Comparison of ENCODE assay signal across 1 cellular context in the genomic region with DNA sequence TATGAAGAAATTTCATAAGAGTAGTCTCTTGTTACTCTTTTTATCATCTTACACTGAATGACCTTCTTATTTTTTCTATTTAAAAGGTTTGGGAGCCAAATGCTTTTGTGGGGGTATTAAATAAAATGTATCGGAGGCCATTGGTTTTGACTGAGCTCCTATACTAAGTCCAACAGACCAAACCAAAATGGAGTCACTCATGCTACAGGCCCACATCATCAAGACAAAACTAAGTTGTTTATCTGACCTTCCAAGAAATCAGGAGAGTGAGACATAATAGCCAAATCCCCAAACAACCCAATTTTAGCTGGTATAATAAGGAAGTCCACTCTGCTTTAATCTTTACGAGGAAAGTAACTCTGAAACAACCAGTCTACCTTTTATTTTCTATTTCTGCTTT.
TF ChIP-seq lines count a peak whose summit lies in the region.

No MANE protein-coding gene starts in this region.

TF ChIP-seq in K562, 482 proteins besides CTCF, POLR2A, EP300 and RAD21 (continued from another document and continues in another):
- TF ChIP-seq ZNF518B (CRISPR knock-in tag; IDR thresholded peaks at IDR 0.05) (no peak), CREBBP (IDR thresholded peaks at IDR 0.05; ENCODE audit: low read depth, low read length) (no peak), CUX1 (CRISPR knock-in tag; IDR thresholded peaks at IDR 0.05) (peak; percentile 87), ZNF282 (CRISPR knock-in tag; IDR thresholded peaks at IDR 0.05) (no peak), SMARCC2 (IDR thresholded peaks at IDR 0.05; ENCODE audit: low read depth) (no peak), GATAD2A (IDR thresholded peaks at IDR 0.05) (no peak), SMARCA4 (IDR thresholded peaks at IDR 0.05) (no peak), MCM7 (IDR thresholded peaks at IDR 0.05) (no peak), ZNF780A (CRISPR knock-in tag; IDR thresholded peaks at IDR 0.05) (no peak), THRAP3 (IDR thresholded peaks at IDR 0.05; ENCODE audit: borderline replicate concordance) (no peak), ZNF830 (CRISPR knock-in tag; IDR thresholded peaks at IDR 0.05) (no peak), BRD9 (IDR thresholded peaks at IDR 0.05; ENCODE audit: low read depth, partially characterized antibody) (no peak), RNF2 (IDR thresholded peaks at IDR 0.05) (no peak), GTF2A2 (tag; IDR thresholded peaks at IDR 0.05) (peak; percentile 91), KDM5B (IDR thresholded peaks at IDR 0.05; ENCODE audit: insufficient replicate concordance, low read depth, low read length) (no peak), CAMTA2 (CRISPR knock-in tag; conservative IDR thresholded peaks at IDR 0.05) (no peak), NCOR1 (IDR thresholded peaks at IDR 0.05) (no peak), ZNF583 (CRISPR knock-in tag; IDR thresholded peaks at IDR 0.05) (peak; percentile 95), SREBF2 (CRISPR knock-in tag; IDR thresholded peaks at IDR 0.05) (no peak), RUNX1 (IDR thresholded peaks at IDR 0.05; ENCODE audit: low read depth) (no peak), ZC3H11A (IDR thresholded peaks at IDR 0.05; ENCODE audit: low read depth, low read length) (no peak), USF2 (CRISPR knock-in tag; IDR thresholded peaks at IDR 0.05) (no peak), ZNF12 (CRISPR knock-in tag; IDR thresholded peaks at IDR 0.05) (no peak), RBM17 (IDR thresholded peaks at IDR 0.05; ENCODE audit: borderline replicate concordance, low read depth, low read length) (no peak), ZNF384 (IDR thresholded peaks at IDR 0.05; ENCODE audit: low read depth, low read length) (no peak), SRSF3 (IDR thresholded peaks at IDR 0.05; ENCODE audit: insufficient read depth, low read length) (no peak), E2F3 (CRISPR knock-in tag; IDR thresholded peaks at IDR 0.05) (peak; percentile 81; the same call in 1 of the 2 replicates), POLR2H (tag; IDR thresholded peaks at IDR 0.05; ENCODE audit: low read depth) (peak; percentile 42; the same call in 1 of the 2 replicates), BHLHE40 (IDR thresholded peaks at IDR 0.05; ENCODE audit: low read length) (no peak), TEAD4 (IDR thresholded peaks at IDR 0.05; ENCODE audit: low read length) (no peak), TEAD4 (CRISPR knock-in tag; IDR thresholded peaks at IDR 0.05; ENCODE audit: borderline replicate concordance) (no peak)
- TF ChIP-seq, protein P1, sequence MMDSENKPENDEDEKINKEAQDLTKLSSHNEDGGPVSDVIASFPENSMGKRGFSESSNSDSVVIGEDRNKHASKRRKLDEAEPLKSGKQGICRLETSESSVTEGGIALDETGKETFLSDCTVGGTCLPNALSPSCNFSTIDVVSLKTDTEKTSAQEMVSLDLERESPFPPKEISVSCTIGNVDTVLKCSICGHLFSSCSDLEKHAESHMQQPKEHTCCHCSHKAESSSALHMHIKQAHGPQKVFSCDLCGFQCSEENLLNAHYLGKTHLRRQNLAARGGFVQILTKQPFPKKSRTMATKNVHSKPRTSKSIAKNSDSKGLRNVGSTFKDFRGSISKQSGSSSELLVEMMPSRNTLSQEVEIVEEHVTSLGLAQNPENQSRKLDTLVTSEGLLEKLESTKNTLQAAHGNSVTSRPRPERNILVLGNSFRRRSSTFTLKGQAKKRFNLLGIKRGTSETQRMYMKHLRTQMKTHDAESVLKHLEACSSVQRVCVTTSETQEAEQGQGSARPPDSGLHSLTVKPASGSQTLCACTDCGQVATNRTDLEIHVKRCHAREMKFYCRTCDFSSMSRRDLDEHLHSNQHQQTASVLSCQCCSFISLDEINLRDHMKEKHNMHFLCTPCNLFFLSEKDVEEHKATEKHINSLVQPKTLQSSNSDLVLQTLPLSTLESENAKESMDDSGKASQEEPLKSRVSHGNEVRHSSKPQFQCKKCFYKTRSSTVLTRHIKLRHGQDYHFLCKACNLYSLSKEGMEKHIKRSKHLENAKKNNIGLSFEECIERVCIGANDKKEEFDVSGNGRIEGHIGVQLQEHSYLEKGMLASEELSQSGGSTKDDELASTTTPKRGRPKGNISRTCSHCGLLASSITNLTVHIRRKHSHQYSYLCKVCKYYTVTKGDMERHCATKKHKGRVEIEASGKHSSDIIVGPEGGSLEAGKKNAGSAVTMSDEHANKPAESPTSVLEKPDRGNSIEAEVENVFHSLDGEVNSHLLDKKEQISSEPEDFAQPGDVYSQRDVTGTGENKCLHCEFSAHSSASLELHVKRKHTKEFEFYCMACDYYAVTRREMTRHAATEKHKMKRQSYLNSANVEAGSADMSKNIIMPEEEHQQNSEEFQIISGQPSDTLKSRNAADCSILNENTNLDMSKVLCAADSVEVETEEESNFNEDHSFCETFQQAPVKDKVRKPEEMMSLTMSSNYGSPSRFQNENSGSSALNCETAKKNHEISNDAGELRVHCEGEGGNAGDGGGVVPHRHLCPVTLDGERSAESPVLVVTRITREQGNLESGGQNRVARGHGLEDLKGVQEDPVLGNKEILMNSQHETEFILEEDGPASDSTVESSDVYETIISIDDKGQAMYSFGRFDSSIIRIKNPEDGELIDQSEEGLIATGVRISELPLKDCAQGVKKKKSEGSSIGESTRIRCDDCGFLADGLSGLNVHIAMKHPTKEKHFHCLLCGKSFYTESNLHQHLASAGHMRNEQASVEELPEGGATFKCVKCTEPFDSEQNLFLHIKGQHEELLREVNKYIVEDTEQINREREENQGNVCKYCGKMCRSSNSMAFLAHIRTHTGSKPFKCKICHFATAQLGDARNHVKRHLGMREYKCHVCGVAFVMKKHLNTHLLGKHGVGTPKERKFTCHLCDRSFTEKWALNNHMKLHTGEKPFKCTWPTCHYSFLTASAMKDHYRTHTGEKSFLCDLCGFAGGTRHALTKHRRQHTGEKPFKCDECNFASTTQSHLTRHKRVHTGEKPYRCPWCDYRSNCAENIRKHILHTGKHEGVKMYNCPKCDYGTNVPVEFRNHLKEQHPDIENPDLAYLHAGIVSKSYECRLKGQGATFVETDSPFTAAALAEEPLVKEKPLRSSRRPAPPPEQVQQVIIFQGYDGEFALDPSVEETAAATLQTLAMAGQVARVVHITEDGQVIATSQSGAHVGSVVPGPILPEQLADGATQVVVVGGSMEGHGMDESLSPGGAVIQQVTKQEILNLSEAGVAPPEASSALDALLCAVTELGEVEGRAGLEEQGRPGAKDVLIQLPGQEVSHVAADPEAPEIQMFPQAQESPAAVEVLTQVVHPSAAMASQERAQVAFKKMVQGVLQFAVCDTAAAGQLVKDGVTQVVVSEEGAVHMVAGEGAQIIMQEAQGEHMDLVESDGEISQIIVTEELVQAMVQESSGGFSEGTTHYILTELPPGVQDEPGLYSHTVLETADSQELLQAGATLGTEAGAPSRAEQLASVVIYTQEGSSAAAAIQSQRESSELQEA (IDR thresholded peaks at IDR 0.05; ENCODE audit: low read depth), result no peak
- TF ChIP-seq, protein P2, sequence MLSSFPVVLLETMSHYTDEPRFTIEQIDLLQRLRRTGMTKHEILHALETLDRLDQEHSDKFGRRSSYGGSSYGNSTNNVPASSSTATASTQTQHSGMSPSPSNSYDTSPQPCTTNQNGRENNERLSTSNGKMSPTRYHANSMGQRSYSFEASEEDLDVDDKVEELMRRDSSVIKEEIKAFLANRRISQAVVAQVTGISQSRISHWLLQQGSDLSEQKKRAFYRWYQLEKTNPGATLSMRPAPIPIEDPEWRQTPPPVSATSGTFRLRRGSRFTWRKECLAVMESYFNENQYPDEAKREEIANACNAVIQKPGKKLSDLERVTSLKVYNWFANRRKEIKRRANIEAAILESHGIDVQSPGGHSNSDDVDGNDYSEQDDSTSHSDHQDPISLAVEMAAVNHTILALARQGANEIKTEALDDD (IDR thresholded peaks at IDR 0.05), result no peak
- TF ChIP-seq, protein P3, sequence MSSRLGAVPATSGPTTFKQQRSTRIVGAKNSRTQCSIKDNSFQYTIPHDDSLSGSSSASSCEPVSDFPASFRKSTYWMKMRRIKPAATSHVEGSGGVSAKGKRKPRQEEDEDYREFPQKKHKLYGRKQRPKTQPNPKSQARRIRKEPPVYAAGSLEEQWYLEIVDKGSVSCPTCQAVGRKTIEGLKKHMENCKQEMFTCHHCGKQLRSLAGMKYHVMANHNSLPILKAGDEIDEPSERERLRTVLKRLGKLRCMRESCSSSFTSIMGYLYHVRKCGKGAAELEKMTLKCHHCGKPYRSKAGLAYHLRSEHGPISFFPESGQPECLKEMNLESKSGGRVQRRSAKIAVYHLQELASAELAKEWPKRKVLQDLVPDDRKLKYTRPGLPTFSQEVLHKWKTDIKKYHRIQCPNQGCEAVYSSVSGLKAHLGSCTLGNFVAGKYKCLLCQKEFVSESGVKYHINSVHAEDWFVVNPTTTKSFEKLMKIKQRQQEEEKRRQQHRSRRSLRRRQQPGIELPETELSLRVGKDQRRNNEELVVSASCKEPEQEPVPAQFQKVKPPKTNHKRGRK (tag; IDR thresholded peaks at IDR 0.05), result no peak
- TF ChIP-seq, protein P4, sequence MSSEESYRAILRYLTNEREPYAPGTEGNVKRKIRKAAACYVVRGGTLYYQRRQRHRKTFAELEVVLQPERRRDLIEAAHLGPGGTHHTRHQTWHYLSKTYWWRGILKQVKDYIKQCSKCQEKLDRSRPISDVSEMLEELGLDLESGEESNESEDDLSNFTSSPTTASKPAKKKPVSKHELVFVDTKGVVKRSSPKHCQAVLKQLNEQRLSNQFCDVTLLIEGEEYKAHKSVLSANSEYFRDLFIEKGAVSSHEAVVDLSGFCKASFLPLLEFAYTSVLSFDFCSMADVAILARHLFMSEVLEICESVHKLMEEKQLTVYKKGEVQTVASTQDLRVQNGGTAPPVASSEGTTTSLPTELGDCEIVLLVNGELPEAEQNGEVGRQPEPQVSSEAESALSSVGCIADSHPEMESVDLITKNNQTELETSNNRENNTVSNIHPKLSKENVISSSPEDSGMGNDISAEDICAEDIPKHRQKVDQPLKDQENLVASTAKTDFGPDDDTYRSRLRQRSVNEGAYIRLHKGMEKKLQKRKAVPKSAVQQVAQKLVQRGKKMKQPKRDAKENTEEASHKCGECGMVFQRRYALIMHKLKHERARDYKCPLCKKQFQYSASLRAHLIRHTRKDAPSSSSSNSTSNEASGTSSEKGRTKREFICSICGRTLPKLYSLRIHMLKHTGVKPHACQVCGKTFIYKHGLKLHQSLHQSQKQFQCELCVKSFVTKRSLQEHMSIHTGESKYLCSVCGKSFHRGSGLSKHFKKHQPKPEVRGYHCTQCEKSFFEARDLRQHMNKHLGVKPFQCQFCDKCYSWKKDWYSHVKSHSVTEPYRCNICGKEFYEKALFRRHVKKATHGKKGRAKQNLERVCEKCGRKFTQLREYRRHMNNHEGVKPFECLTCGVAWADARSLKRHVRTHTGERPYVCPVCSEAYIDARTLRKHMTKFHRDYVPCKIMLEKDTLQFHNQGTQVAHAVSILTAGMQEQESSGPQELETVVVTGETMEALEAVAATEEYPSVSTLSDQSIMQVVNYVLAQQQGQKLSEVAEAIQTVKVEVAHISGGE (CRISPR knock-in tag; IDR thresholded peaks at IDR 0.05), result no peak; a peak in 1 of 6 replicates
